ENCODE assay signal across 8 cellular contexts in genomic region chr5:42948961-42949347, GRCh38.
DNase-seq lines count a peak whose midpoint lies in the region; ATAC-seq, FAIRE-seq and TF ChIP-seq lines count a peak whose summit lies in the region.

No MANE protein-coding gene starts in this region.

- H3K36me3 ChIP-seq in K562 (ENCODE audit: control insufficient read depth, insufficient read depth, low read length), result no peaks in the 10 kb centered on the region
- H3K36me3 ChIP-seq in sigmoid colon, result no peaks in the 10 kb centered on the region

- TF ChIP-seq RAD21 in K562 (CRISPR knock-in tag; conservative IDR thresholded peaks at IDR 0.05 in 1 of 2, IDR thresholded peaks at IDR 0.05 in 1 of 2), result no peak

- no peak overlapping the region for H3K4me2 ChIP-seq in K562 (ENCODE audit: insufficient read depth, low read length)

- no peak overlapping the region for H2AFZ ChIP-seq in K562 (ENCODE audit: low read depth, low read length)

- H3K27ac ChIP-seq in K562 (ENCODE audit: extremely low read depth, low read depth, low read length) (no peak overlapping the region), sigmoid colon (peak overlapping the region in 1 of 4 donors; percentile 71)

- TF ChIP-seq EP300 in K562 (IDR thresholded peaks at IDR 0.05; ENCODE audit: low read length), result no peak
- no peak for TF ChIP-seq EP300 in sigmoid colon (IDR thresholded peaks at IDR 0.05)

- H3K4me3 ChIP-seq in K562, result no peak overlapping the region
- peak overlapping the region in 3 of 4 donors; percentile 16 to 48 (median 38) for H3K4me3 ChIP-seq in sigmoid colon

- H3K9ac ChIP-seq in K562 (ENCODE audit: insufficient read depth in 1 of 2, low read depth in 2 of 2, low read length in 2 of 2), result no peak overlapping the region

- intact Hi-C loops in K562 (cut with micrococcal nuclease), result no loop called here
- intact Hi-C loops in sigmoid colon (cut with DNase I), result no loop called here

- peak; percentile 42 for FAIRE-seq in K562 (lab: Jason Lieb, UNC)

- POLR2A ChIA-PET in K562 (lab: Yijun Ruan, JAX), result interaction anchor here (1.2 kb wide), 1 partner anchor 145 kb away, joined by 4 read pairs; no protein-coding TSS in a partner anchor

- no peaks in the 10 kb centered on the region for H3K79me2 ChIP-seq in K562 (ENCODE audit: control insufficient read depth, insufficient read depth, low read length)

- no peaks in the 10 kb centered on the region for H4K20me1 ChIP-seq in K562 (replicated peaks; ENCODE audit: control insufficient read depth, insufficient read depth, low read length)

- peaks cover 16% of the 10 kb centered on the region; the same call in 1 of the 2 replicates for H3K9me3 ChIP-seq in K562 (replicated peaks; ENCODE audit: control insufficient read depth, insufficient read depth, low read depth, low read length)
- no peaks in the 10 kb centered on the region for H3K9me3 ChIP-seq in sigmoid colon

- DNase-seq in K562 (ENCODE audit: extremely low read depth in 1 of 4, low spot score in 3 of 4) (no peak), sigmoid colon (no peak), HT-29 (ENCODE audit: low spot score) (no peak), iPS-NIHi7 (ENCODE audit: extremely low spot score) (no peak), NCI-H2107 treated with DMSO at 0.1 percent for 48 hours (lab: John Stamatoyannopoulos, UW; ENCODE audit: unreplicated experiment) (no peak), C1 segment of cervical spinal cord (lab: John Stamatoyannopoulos, UW) (no peak)

- no TSS peak for BruUV-seq in K562 (replicated peaks; lab: Mats Ljungman, UMichigan)

- no peaks in the 10 kb centered on the region for H3K9me1 ChIP-seq in K562 (ENCODE audit: control insufficient read depth, insufficient read depth, low read length)

- H3K27me3 ChIP-seq in K562 (ENCODE audit: control insufficient read depth in 2 of 2, insufficient read depth in 2 of 2, low read length in 2 of 2) (no peaks in the 10 kb centered on the region), sigmoid colon (peaks cover 46 to 100% (median 94%) of the 10 kb centered on the region in 3 donors)

- 86% methylated on average over 10 of the region's 10 CpGs for WGBS in K562 (ENCODE audit: insufficient coverage, low coverage, missing lambda C conversion rate)
- WGBS in sigmoid colon, 2 donors, result 6 to 11% methylated on average over 10 of the region's 10 CpGs

- in situ Hi-C loops in K562 (cut with MboI), result no loop called here

- ATAC-seq in GM18511 (IDR thresholded peaks at IDR 0.05; ENCODE audit: unreplicated experiment), result peak; percentile 1
- ATAC-seq in HG03354 (IDR thresholded peaks at IDR 0.05; ENCODE audit: poor library complexity, severe bottlenecking, unreplicated experiment), result peak; percentile 3
- ATAC-seq in K562, result no peak

- TF ChIP-seq POLR2A in K562 (conservative IDR thresholded peaks at IDR 0.05) (no peak), sigmoid colon (IDR thresholded peaks at IDR 0.05) (no peak)

- H3K4me1 ChIP-seq in K562 (replicated peaks in 1 of 2; ENCODE audit: control insufficient read depth in 2 of 2, insufficient read depth in 2 of 2, low read length in 2 of 2) (peaks cover 0 to 9% of the 10 kb centered on the region in 2 experiments; a peak in 1 of 5 replicates), sigmoid colon (peaks cover 0 to 41% (median 36%) of the 10 kb centered on the region in 4 donors)

- TF ChIP-seq CTCF in K562 (IDR thresholded peaks at IDR 0.05 in 2 of 3, conservative IDR thresholded peaks at IDR 0.05 in 1 of 3; ENCODE audit: insufficient read depth in 2 of 3, low read depth in 1 of 3, low read length in 3 of 3), result no peak
- no peak for TF ChIP-seq CTCF in sigmoid colon (IDR thresholded peaks at IDR 0.05)

- CTCF ChIA-PET in K562 (lab: Yijun Ruan, JAX; ENCODE audit: low intra/inter-chr PET ratio), result no interaction called here

TF ChIP-seq in K562, 482 proteins besides CTCF, POLR2A, EP300 and RAD21:
- TF ChIP-seq ZNF583 (CRISPR knock-in tag; IDR thresholded peaks at IDR 0.05) (no peak), SLC30A9 (CRISPR knock-in tag; IDR thresholded peaks at IDR 0.05) (no peak)
